ENCODE assay signal across 8 cellular contexts in the genomic region with DNA sequence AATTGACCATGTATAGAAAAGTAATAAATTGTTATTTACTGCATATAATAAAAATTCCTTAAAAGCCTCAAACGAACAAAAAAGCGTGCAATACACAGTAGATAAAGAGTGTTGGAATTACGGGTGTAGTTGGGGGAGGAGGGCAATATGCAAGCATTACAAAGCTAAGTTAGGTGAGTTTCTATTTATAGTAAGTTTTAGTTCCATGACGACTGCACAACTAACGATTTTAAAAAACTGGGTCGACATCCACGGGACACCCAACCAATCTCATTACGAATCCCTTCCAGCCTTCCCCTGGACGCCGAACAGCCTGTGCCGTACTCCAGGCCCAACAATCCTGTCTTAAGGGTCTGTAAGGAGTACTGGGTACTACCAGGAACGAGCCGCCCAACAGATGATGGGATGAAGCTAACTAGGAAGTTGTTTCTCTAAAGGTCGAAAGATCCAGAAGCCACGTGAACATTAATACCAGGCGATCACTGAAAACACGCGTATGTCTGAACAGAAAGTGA. TPM values are rescaled to one million over a fixed set of nuclear protein-coding genes. Genes with fewer than 3 reads are reported as not detected.
DNase-seq lines count a peak whose midpoint lies in the region; ATAC-seq and TF ChIP-seq lines count a peak whose summit lies in the region.

No MANE protein-coding gene starts in this region.

- no peak overlapping the region for H3K27ac ChIP-seq in duodenal mucosa (ENCODE audit: low read depth, low read length)

- no peaks in the 10 kb centered on the region for H3K9me3 ChIP-seq in NT2/D1 (ENCODE audit: insufficient read depth, low read length)
- H3K9me3 ChIP-seq in duodenal mucosa (ENCODE audit: control insufficient read depth in 1 of 2, low read length in 2 of 2), result no peaks in the 10 kb centered on the region

- TF ChIP-seq CTCF in GM12864 (IDR thresholded peaks at IDR 0.05; ENCODE audit: low read depth, low read length, missing control alignments), result no peak

- peak overlapping the region; percentile 95 to 99 for H3K27ac Mint-ChIP-seq in natural killer cell treated with Interleukin-12 subunit alpha and Interleukin-12 subunit beta and Interleukin-15 and Interleukin-18, amount 100 ng/mL, for 72 hours

- no peaks in the 10 kb centered on the region for H3K27me3 Mint-ChIP-seq in natural killer cell treated with Interleukin-12 subunit alpha and Interleukin-12 subunit beta and Interleukin-15 and Interleukin-18, amount 100 ng/mL, for 72 hours

- peak overlapping the region; percentile 97 for H3K4me3 Mint-ChIP-seq in natural killer cell treated with Interleukin-12 subunit alpha and Interleukin-12 subunit beta and Interleukin-15 and Interleukin-18, amount 100 ng/mL, for 72 hours

- H3K27me3 ChIP-seq in NT2/D1 (ENCODE audit: insufficient read depth, insufficient read length), result no peaks in the 10 kb centered on the region
- H3K27me3 ChIP-seq in duodenal mucosa (ENCODE audit: control insufficient read depth in 1 of 2, insufficient read depth in 2 of 2, low read length in 2 of 2), result no peaks in the 10 kb centered on the region

- H3K4me3 ChIP-seq in GM12864 (ENCODE audit: low read depth, low read length) (peak overlapping the region; percentile 85), NT2/D1 (ENCODE audit: insufficient read length, low read depth) (peak overlapping the region; percentile 87), duodenal mucosa (ENCODE audit: low read depth in 1 of 2, low read length in 2 of 2) (peak overlapping the region; percentile 89 to 90)

- no peaks in the 10 kb centered on the region for H3K9me3 Mint-ChIP-seq in natural killer cell treated with Interleukin-12 subunit alpha and Interleukin-12 subunit beta and Interleukin-15 and Interleukin-18, amount 100 ng/mL, for 72 hours

- H3K36me3 ChIP-seq in NT2/D1 (ENCODE audit: insufficient read depth, insufficient read length, low read length) (peaks cover 37% of the 10 kb centered on the region), duodenal mucosa (ENCODE audit: control insufficient read depth in 1 of 2, insufficient read depth in 2 of 2, low read length in 2 of 2) (no peaks in the 10 kb centered on the region)

- peak in 1 of 2 donors; percentile 3 for ATAC-seq in natural killer cell treated with Interleukin-12 subunit alpha and Interleukin-12 subunit beta and Interleukin-15 and Interleukin-18, amount 100 ng/mL, for 72 hours

- H3K36me3 Mint-ChIP-seq in natural killer cell treated with Interleukin-12 subunit alpha and Interleukin-12 subunit beta and Interleukin-15 and Interleukin-18, amount 100 ng/mL, for 72 hours, result peaks cover 10% of the 10 kb centered on the region

- H3K4me1 ChIP-seq in NT2/D1 (ENCODE audit: insufficient read depth, insufficient read length) (no peaks in the 10 kb centered on the region), duodenal mucosa (ENCODE audit: control insufficient read depth in 1 of 2, insufficient read depth in 2 of 2, low read length in 2 of 2) (peaks cover 6 to 16% of the 10 kb centered on the region in 2 donors)

- H3K4me1 Mint-ChIP-seq in natural killer cell treated with Interleukin-12 subunit alpha and Interleukin-12 subunit beta and Interleukin-15 and Interleukin-18, amount 100 ng/mL, for 72 hours (ENCODE audit: low read depth in 2 of 2), result peaks cover 14 to 21% of the 10 kb centered on the region in 2 donors

- DNase-seq in A172 (ENCODE audit: low spot score), result peak; percentile 23
- DNase-seq in GM12864 (ENCODE audit: low read depth), result no peak
- DNase-seq in NT2/D1 (ENCODE audit: low read depth, low spot score), result no peak
- no peak for DNase-seq in natural killer cell treated with Interleukin-12 subunit alpha and Interleukin-12 subunit beta and Interleukin-15 and Interleukin-18, amount 100 ng/mL, for 72 hours (ENCODE audit: low spot score)
- no peak for DNase-seq in hepatic stellate cell (ENCODE audit: low spot score)
- no peak for DNase-seq in activated gamma-delta T cell treated with Interleukin-2 at 50 U/mL for 16 hours
- DNase-seq in NOMO-1 treated with DMSO at 0.1 percent for 48 hours (lab: John Stamatoyannopoulos, UW; ENCODE audit: unreplicated experiment), result no peak

- peak overlapping the region; percentile 89 for H3K9ac ChIP-seq in NT2/D1 (ENCODE audit: insufficient read length, low read depth)
- peak overlapping the region; percentile 39 to 60 for H3K9ac ChIP-seq in duodenal mucosa (ENCODE audit: low read depth in 1 of 2, low read length in 2 of 2)

RNA-seq across cellular contexts. Expression of a gene that starts 0.7 kb away (rescaled TPM):
- 13.8 and 14.9 TPM in 2 replicates for total RNA-seq in A172 (2014; rRNA removed; shearing (Covaris generic))
- total RNA-seq in natural killer cell treated with Interleukin-12 subunit alpha and Interleukin-12 subunit beta and Interleukin-15 and Interleukin-18, amount 100 ng/mL, for 72 hours, result 10 to 100 TPM; 11.5 to 49.6 TPM

RNA-seq across cellular contexts. Expression of a gene that starts 22.6 kb away (rescaled TPM):
- total RNA-seq in A172 (2014; rRNA removed; shearing (Covaris generic)), result not detected in 2 replicates
- not detected for total RNA-seq in natural killer cell treated with Interleukin-12 subunit alpha and Interleukin-12 subunit beta and Interleukin-15 and Interleukin-18, amount 100 ng/mL, for 72 hours

RNA-seq across cellular contexts. Expression of a gene that starts 48.1 kb away (rescaled TPM):
- 0.09 TPM in 1 of 2 replicates, not detected in the other for total RNA-seq in A172 (2014; rRNA removed; shearing (Covaris generic))
- not detected for total RNA-seq in natural killer cell treated with Interleukin-12 subunit alpha and Interleukin-12 subunit beta and Interleukin-15 and Interleukin-18, amount 100 ng/mL, for 72 hours
